19 cellular contexts compared by ENCODE assay signal in the genomic region with DNA sequence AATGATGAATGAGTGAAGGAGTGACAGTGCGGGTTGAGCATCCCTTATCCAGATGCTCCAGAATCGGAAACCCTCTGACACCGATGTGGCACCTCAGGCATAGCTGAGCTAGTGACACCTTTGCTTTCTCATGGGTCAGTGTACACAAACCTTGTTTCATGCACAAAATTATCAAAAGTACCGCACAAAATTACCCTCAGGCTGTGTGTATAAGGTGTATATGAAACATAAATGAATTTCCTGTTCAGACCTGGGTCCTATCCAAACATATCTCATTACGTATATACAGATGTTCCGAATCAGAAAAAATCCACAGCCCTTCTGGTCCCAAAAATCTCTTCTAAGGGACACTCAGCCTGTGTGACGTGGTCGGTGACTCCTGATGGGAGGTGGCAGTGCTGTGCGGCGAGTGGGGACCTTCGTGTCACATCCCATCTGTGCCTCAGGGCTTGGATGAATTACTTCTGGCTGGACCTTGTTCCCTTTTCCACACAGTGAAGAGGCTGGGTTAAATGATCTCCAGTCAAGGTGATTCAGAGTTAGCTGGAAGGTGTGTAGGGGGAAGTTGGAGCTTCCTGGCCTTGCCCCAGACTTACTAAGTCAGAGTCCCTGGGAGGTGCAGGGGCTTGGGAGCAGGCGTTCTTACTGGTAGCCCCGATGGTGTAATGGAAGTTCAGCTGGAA. TPM values are rescaled to one million over a fixed set of nuclear protein-coding genes. Genes with fewer than 3 reads are reported as not detected.
A peak's percentile ranks its signal among the peaks of the same experiment; 100 is the strongest.
DNase-seq lines count a peak whose midpoint lies in the region; ATAC-seq and TF ChIP-seq lines count a peak whose summit lies in the region.
"Had no signal": no experiment of that assay in that cellular context is flagged by ENCODE, and none has a peak within 500 bp of the region (broad histone marks: within the 10 kb centered on the region; RNA-seq: fewer than 3 reads in every experiment).

No MANE protein-coding gene starts in this region.

- peak; percentile 19 for DNase-seq in activated effector memory CD4-positive, alpha-beta T cell treated with anti-CD3 and anti-CD28 coated beads, Interleukin-2, amount 50 U/mL, for 16 hours
- no peak for DNase-seq in activated effector memory CD4-positive, alpha-beta T cell treated with Interleukin-2 at 50 U/mL for 16 hours
- peak; percentile 76 for DNase-seq in kidney tubule cell (ENCODE audit: low spot score)
- peak; percentile 24 for DNase-seq in type B pancreatic cell (ENCODE audit: extremely low spot score, unreplicated experiment)
- DNase-seq in AG08396 (ENCODE audit: low spot score), result no peak
- no peak for DNase-seq in kidney glomerular epithelial cell (lab: John Stamatoyannopoulos, UW)
- DNase-seq: activated CD4-positive, alpha-beta T cell treated with anti-CD3 and anti-CD28 coated beads, Interleukin-2, amount 50 U/mL, for 4 hours; brain microvascular endothelial cell; DMS53; GM23248; MG63; naive thymus-derived CD4-positive, alpha-beta T cell; NCI-H226; T-helper 1 cell had no signal

- H3K36me3 Mint-ChIP-seq in brain, result peaks cover 31% of the 10 kb centered on the region
- peaks cover 10% of the 10 kb centered on the region for H3K36me3 Mint-ChIP-seq in type B pancreatic cell

- no peak overlapping the region for H3K4me3 Mint-ChIP-seq in brain
- no peak overlapping the region for H3K4me3 Mint-ChIP-seq in type B pancreatic cell
- H3K4me3 Mint-ChIP-seq: activated naive CD8-positive, alpha-beta T cell; naive thymus-derived CD4-positive, alpha-beta T cell; stimulated activated memory B cell treated with anti-CD40 and anti-IgM and Interleukin-4, amounts not matched to agents 10 μg/mL and 1 μg/mL and 100 μg/mL, for 72 hours had no signal

- TF ChIP-seq CTCF in brain (conservative IDR thresholded peaks at IDR 0.05) (no peak), type B pancreatic cell (conservative IDR thresholded peaks at IDR 0.05) (no peak)

- no peaks in the 10 kb centered on the region for H3K9me3 Mint-ChIP-seq in brain
- H3K9me3 Mint-ChIP-seq in type B pancreatic cell, result no peaks in the 10 kb centered on the region
- H3K9me3 Mint-ChIP-seq: naive thymus-derived CD4-positive, alpha-beta T cell; stimulated activated memory B cell treated with anti-CD40 and anti-IgM and Interleukin-4, amounts not matched to agents 10 μg/mL and 1 μg/mL and 100 μg/mL, for 72 hours had no signal

- ATAC-seq in HG02973 (IDR thresholded peaks at IDR 0.05; ENCODE audit: unreplicated experiment), result no peak
- ATAC-seq: naive thymus-derived CD4-positive, alpha-beta T cell; Right ventricle myocardium inferior; stimulated activated memory B cell treated with anti-CD40 and anti-IgM and Interleukin-4, amounts not matched to agents 10 μg/mL and 1 μg/mL and 100 μg/mL, for 72 hours had no signal

- peaks cover 52% of the 10 kb centered on the region for H3K4me1 Mint-ChIP-seq in brain
- peaks cover 24% of the 10 kb centered on the region for H3K4me1 Mint-ChIP-seq in type B pancreatic cell (ENCODE audit: unreplicated experiment)
- H3K4me1 Mint-ChIP-seq: stimulated activated memory B cell treated with anti-CD40 and anti-IgM and Interleukin-4, amounts not matched to agents 10 μg/mL and 1 μg/mL and 100 μg/mL, for 72 hours had no signal

- H3K27me3 Mint-ChIP-seq in brain (no peaks in the 10 kb centered on the region), type B pancreatic cell (no peaks in the 10 kb centered on the region)
- H3K27me3 Mint-ChIP-seq: activated naive CD8-positive, alpha-beta T cell; naive thymus-derived CD4-positive, alpha-beta T cell had no signal

- H3K27ac Mint-ChIP-seq in brain, result peak overlapping the region in 4 of 5 experiments; percentile 17 to 84 (median 24)
- H3K27ac Mint-ChIP-seq in type B pancreatic cell, result peak overlapping the region; percentile 7
- H3K27ac Mint-ChIP-seq: activated naive CD8-positive, alpha-beta T cell; stimulated activated memory B cell treated with anti-CD40 and anti-IgM and Interleukin-4, amounts not matched to agents 10 μg/mL and 1 μg/mL and 100 μg/mL, for 72 hours had no signal

RNA-seq across cellular contexts. Expression of a gene that starts 18.8 kb away (rescaled TPM):
- 59.4 TPM for polyA plus RNA-seq in brain (ENCODE audit: insufficient read depth, low read depth, low replicate concordance)
- total RNA-seq in type B pancreatic cell (ENCODE audit: low replicate concordance), result 35.7 and 67.5 TPM in 2 replicates

Comparison
In these comparisons a context has a peak if more than half of its experiments do, and no peak if none do; other contexts are left out.
1. DNase-seq: peak in activated effector memory CD4-positive, alpha-beta T cell treated with anti-CD3 and anti-CD28 coated beads, Interleukin-2, amount 50 U/mL, for 16 hours (single experiment), kidney tubule cell (single experiment) and type B pancreatic cell (single experiment); none in activated effector memory CD4-positive, alpha-beta T cell treated with Interleukin-2 at 50 U/mL for 16 hours (single experiment), AG08396 (single experiment) and kidney glomerular epithelial cell (single experiment).